Comparison of ENCODE assay signal across 18 cellular contexts in genomic region chr6:12286381-12287132, GRCh38. TPM values are rescaled to one million over a fixed set of nuclear protein-coding genes. Genes with fewer than 3 reads are reported as not detected.
DNase-seq lines count a peak whose midpoint lies in the region; FAIRE-seq and TF ChIP-seq lines count a peak whose summit lies in the region.
"Had no signal": no experiment of that assay in that cellular context is flagged by ENCODE, and none has a peak within 500 bp of the region (broad histone marks: within the 10 kb centered on the region; RNA-seq: fewer than 3 reads in every experiment).

No MANE protein-coding gene starts in this region.

- DNase-seq in GM23248 (peak; percentile 45), NOMO-1 treated with dmso at 0.1 percent for 144 hours (lab: John Stamatoyannopoulos, UW; ENCODE audit: unreplicated experiment) (peak; percentile 69), fibroblast of pulmonary artery (ENCODE audit: low read depth) (peak; percentile 45), type B pancreatic cell (ENCODE audit: extremely low spot score, unreplicated experiment) (no peak), activated gamma-delta T cell treated with Interleukin-2 at 50 U/mL for 16 hours (no peak), MG63 (no peak), GM12891 (ENCODE audit: insufficient read length, low spot score) (no peak)
- DNase-seq: activated CD8-positive, alpha-beta memory T cell treated with anti-CD3 and anti-CD28 coated beads for 24 hours; activated gamma-delta T cell; brain microvascular endothelial cell; effector memory CD8-positive, alpha-beta T cell; head of caudate nucleus; left cardiac atrium; naive thymus-derived CD4-positive, alpha-beta T cell; NCI-H1436 treated with DMSO at 0.1 percent for 48 hours; NCI-H446 treated with DMSO at 0.1 percent for 48 hours; right cardiac atrium; stimulated activated naive CD8-positive, alpha-beta T cell treated with anti-CD3 and anti-CD28 coated beads, Interleukin-15, amount 100 ng/mL, for 72 hours had no signal

- H3K36me3 Mint-ChIP-seq in type B pancreatic cell = no peaks in the 10 kb centered on the region
- H3K36me3 Mint-ChIP-seq: naive thymus-derived CD4-positive, alpha-beta T cell had no signal

- H3K27ac ChIP-seq in GM23248 = peak overlapping the region; percentile 3; the same call in 1 of the 2 replicates
- H3K27ac ChIP-seq: brain microvascular endothelial cell had no signal

- peaks cover 9% of the 10 kb centered on the region for H3F3A ChIP-seq in GM23248 (ENCODE audit: insufficient read depth)

- in situ Hi-C loops in GM23248 (cut with MboI) = no loop called here

- FAIRE-seq in GM12891 (lab: Jason Lieb, UNC) = no peak

- H3K4me1 Mint-ChIP-seq in type B pancreatic cell (ENCODE audit: unreplicated experiment) = peaks cover 27% of the 10 kb centered on the region

- H3K36me3 ChIP-seq in GM23248 (ENCODE audit: low read depth) (no peaks in the 10 kb centered on the region), MG63 (peaks cover 3% of the 10 kb centered on the region)
- H3K36me3 ChIP-seq: brain microvascular endothelial cell had no signal

- TF ChIP-seq POLR2A in GM12891 (IDR thresholded peaks at IDR 0.05; ENCODE audit: low read depth, low read length) = no peak

- H3K9me3 ChIP-seq in GM23248 (ENCODE audit: low read depth) (no peaks in the 10 kb centered on the region), MG63 (no peaks in the 10 kb centered on the region)

- H2AFZ ChIP-seq in GM23248 = no peak overlapping the region

- H3K4me1 ChIP-seq in GM23248 (ENCODE audit: insufficient read depth) = peaks cover 12% of the 10 kb centered on the region

- no peak overlapping the region for H3K9ac ChIP-seq in GM23248

- H3K4me3 ChIP-seq in GM23248 (no peak overlapping the region), fibroblast of pulmonary artery (replicated peaks; ENCODE audit: low read depth, low read length) (no peak overlapping the region), MG63 (no peak overlapping the region)

- H3K79me2 ChIP-seq in GM23248 (ENCODE audit: insufficient read depth) = no peaks in the 10 kb centered on the region

- no peak overlapping the region for H3K4me2 ChIP-seq in GM23248 (ENCODE audit: unreplicated experiment)

- H3K27me3 ChIP-seq in GM23248 (replicated peaks; ENCODE audit: insufficient read depth) (no peaks in the 10 kb centered on the region), MG63 (no peaks in the 10 kb centered on the region)
- H3K27me3 ChIP-seq: brain microvascular endothelial cell had no signal

- H3K9me3 Mint-ChIP-seq in type B pancreatic cell = no peaks in the 10 kb centered on the region
- H3K9me3 Mint-ChIP-seq: effector memory CD8-positive, alpha-beta T cell; naive thymus-derived CD4-positive, alpha-beta T cell; stimulated activated naive CD8-positive, alpha-beta T cell treated with anti-CD3 and anti-CD28 coated beads, Interleukin-15, amount 100 ng/mL, for 72 hours had no signal

- H4K20me1 ChIP-seq in GM23248 (ENCODE audit: insufficient read depth) = no peaks in the 10 kb centered on the region

- H3K27me3 Mint-ChIP-seq in type B pancreatic cell = peaks cover 4% of the 10 kb centered on the region

- no peaks in the 10 kb centered on the region for H3K9me2 ChIP-seq in GM23248 (ENCODE audit: insufficient read depth)

- TF ChIP-seq CTCF in fibroblast of pulmonary artery (IDR thresholded peaks at IDR 0.05; ENCODE audit: low read length, missing control alignments) (no peak), type B pancreatic cell (conservative IDR thresholded peaks at IDR 0.05) (no peak)

- peak overlapping the region; percentile 46 for H3K4me3 Mint-ChIP-seq in type B pancreatic cell
- H3K4me3 Mint-ChIP-seq: effector memory CD8-positive, alpha-beta T cell; naive thymus-derived CD4-positive, alpha-beta T cell; stimulated activated naive CD8-positive, alpha-beta T cell treated with anti-CD3 and anti-CD28 coated beads, Interleukin-15, amount 100 ng/mL, for 72 hours had no signal

- 57 to 60% methylated on average over 4 of the region's 4 CpGs for WGBS in GM23248 (ENCODE audit: low coverage in 1 of 2, low lambda C conversion rate in 2 of 2, missing lambda C conversion rate in 2 of 2), 2 experiments

- H3K27ac Mint-ChIP-seq in type B pancreatic cell = peak overlapping the region; percentile 32
- H3K27ac Mint-ChIP-seq: effector memory CD8-positive, alpha-beta T cell; naive thymus-derived CD4-positive, alpha-beta T cell; stimulated activated naive CD8-positive, alpha-beta T cell treated with anti-CD3 and anti-CD28 coated beads, Interleukin-15, amount 100 ng/mL, for 72 hours had no signal

TF ChIP-seq in GM12891, 5 proteins besides CTCF, POLR2A, EP300 and RAD21:
- TF ChIP-seq PAX5 (IDR thresholded peaks at IDR 0.05; ENCODE audit: insufficient read depth, low read length, severe bottlenecking) = no peak
- TF ChIP-seq POLR2AphosphoS5 (IDR thresholded peaks at IDR 0.05; ENCODE audit: low read depth, low read length) = no peak
- no peak for TF ChIP-seq SPI1 (IDR thresholded peaks at IDR 0.05; ENCODE audit: low read depth, low read length)
- no peak for TF ChIP-seq TAF1 (IDR thresholded peaks at IDR 0.05; ENCODE audit: low read depth, low read length)
- no peak for TF ChIP-seq POU2F2 (IDR thresholded peaks at IDR 0.05; ENCODE audit: low read depth, low read length)

RNA-seq across cellular contexts. Expression of gene EDN1, which starts 3.6 kb away (rescaled TPM):
- 1.8 and 6.3 TPM in 2 replicates for total RNA-seq in GM23248 (2014; rRNA removed; shearing (Covaris generic))
- polyA plus RNA-seq in GM23248 (2016; fragmentation: Nextera tagmentation; extraction: Ambion mirVana) = 4.1 and 5.2 TPM in 2 replicates
- total RNA-seq in type B pancreatic cell (ENCODE audit: low replicate concordance) = 8.9 and 20.3 TPM in 2 replicates
- 23.2 and 26.8 TPM in 2 replicates for total RNA-seq in MG63 (2014; rRNA removed; shearing (Covaris generic); ENCODE audit: low replicate concordance)
- polyA plus RNA-seq in GM12891 (2012; ENCODE audit: low read depth, missing spikeins) = 0.65 TPM

Comparison
In these comparisons a context has a peak if more than half of its experiments do, and no peak if none do; other contexts are left out.
1. DNase-seq: peak in GM23248 (single experiment), NOMO-1 treated with dmso at 0.1 percent for 144 hours (single experiment) and fibroblast of pulmonary artery (single experiment); none in type B pancreatic cell (single experiment), activated gamma-delta T cell treated with Interleukin-2 at 50 U/mL for 16 hours (single experiment), MG63 (single experiment) and GM12891 (single experiment).